Comparison of ENCODE assay signal across 20 cellular contexts in the genomic region with DNA sequence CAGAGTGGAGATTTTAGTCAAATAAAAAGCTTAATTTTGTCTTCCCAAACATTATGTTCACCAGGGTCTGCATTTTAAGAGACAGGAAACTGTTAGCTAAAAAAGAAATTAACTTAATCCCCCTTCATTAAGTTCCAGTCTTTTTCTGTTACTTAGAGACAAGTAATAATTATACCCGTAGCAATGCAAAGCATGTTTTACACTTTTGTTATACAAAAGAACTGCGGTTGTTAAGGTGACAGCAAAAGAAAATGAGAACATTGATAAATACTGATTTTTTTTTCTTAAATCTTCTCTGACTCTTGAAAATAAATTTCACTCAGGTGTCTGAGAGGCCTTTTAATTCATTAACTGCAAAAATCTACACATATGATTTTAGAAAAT.
DNase-seq lines count a peak whose midpoint lies in the region; TF ChIP-seq lines count a peak whose summit lies in the region.
"Had no signal": no experiment of that assay in that cellular context is flagged by ENCODE, and none has a peak within 500 bp of the region (broad histone marks: within the 10 kb centered on the region; RNA-seq: fewer than 3 reads in every experiment).

No MANE protein-coding gene starts in this region.

- H3K9me2 ChIP-seq in Karpas-422 (replicated peaks; ENCODE audit: insufficient read depth, low read length) = no peaks in the 10 kb centered on the region

- H3K79me2 ChIP-seq in Karpas-422 (ENCODE audit: low read length) = no peaks in the 10 kb centered on the region

- peaks cover 32% of the 10 kb centered on the region for H3K4me1 Mint-ChIP-seq in endodermal cell
- H3K4me1 Mint-ChIP-seq in nephron = peaks cover 82% of the 10 kb centered on the region
- H3K4me1 Mint-ChIP-seq in osteocyte (ENCODE audit: unreplicated experiment) = no peaks in the 10 kb centered on the region
- H3K4me1 Mint-ChIP-seq: CD4-positive, alpha-beta memory T cell had no signal

- H3K27me3 Mint-ChIP-seq in endodermal cell (ENCODE audit: insufficient read depth) (peaks cover 8% of the 10 kb centered on the region), nephron (ENCODE audit: low read depth) (peaks cover 7% of the 10 kb centered on the region), osteocyte (ENCODE audit: unreplicated experiment) (peaks cover 12% of the 10 kb centered on the region)
- H3K27me3 Mint-ChIP-seq: CD4-positive, alpha-beta memory T cell had no signal

- peak overlapping the region; percentile 56 for H3K4me2 ChIP-seq in Karpas-422 (ENCODE audit: low read depth, low read length, poor library complexity, severe bottlenecking)
- H3K4me2 ChIP-seq: A549, GM23338 had no signal

- H3K4me3 Mint-ChIP-seq in endodermal cell = no peak overlapping the region
- H3K4me3 Mint-ChIP-seq in nephron = no peak overlapping the region
- H3K4me3 Mint-ChIP-seq in osteocyte (ENCODE audit: unreplicated experiment) = no peak overlapping the region
- H3K4me3 Mint-ChIP-seq: CD4-positive, alpha-beta memory T cell; GM23338; H9 had no signal

- H3K27ac ChIP-seq in Karpas-422 (ENCODE audit: low read length) (peak overlapping the region; percentile 54), endodermal cell (ENCODE audit: low read depth, low read length) (peak overlapping the region; percentile 45)
- H3K27ac ChIP-seq: A549, SJSA1 had no signal

- H2AFZ ChIP-seq in Karpas-422 (ENCODE audit: low read length) = no peak overlapping the region
- H2AFZ ChIP-seq: GM23338 had no signal

- H3K4me3 ChIP-seq in Karpas-422 (ENCODE audit: low read length) = peak overlapping the region; percentile 10
- peak overlapping the region; percentile 10 for H3K4me3 ChIP-seq in endodermal cell (ENCODE audit: low read length)
- H3K4me3 ChIP-seq: A549, GM23338, MG63, SJSA1 had no signal

- H3K9ac ChIP-seq in Karpas-422 (ENCODE audit: low read length) (peak overlapping the region; percentile 36; the same call in 1 of the 2 replicates), endodermal cell (ENCODE audit: extremely low read depth, low read length, poor library complexity, severe bottlenecking) (no peak overlapping the region)

- H3K4me1 ChIP-seq in Karpas-422 (ENCODE audit: low read length) (peaks cover 49% of the 10 kb centered on the region), endodermal cell (ENCODE audit: control insufficient read depth, insufficient read depth, low read length) (peaks cover 18% of the 10 kb centered on the region)
- H3K4me1 ChIP-seq: SJSA1 had no signal

- H3K27ac Mint-ChIP-seq in endodermal cell (no peak overlapping the region), nephron (peak overlapping the region; percentile 63 to 84 (median 79)), osteocyte (ENCODE audit: unreplicated experiment) (no peak overlapping the region)
- H3K27ac Mint-ChIP-seq: CD4-positive, alpha-beta memory T cell; GM23338; H9 had no signal

- H4K20me1 ChIP-seq in Karpas-422 (ENCODE audit: insufficient read depth, low read depth, low read length) = no peaks in the 10 kb centered on the region

- TF ChIP-seq CTCF in endodermal cell (conservative IDR thresholded peaks at IDR 0.05) (no peak), nephron (IDR thresholded peaks at IDR 0.05; ENCODE audit: unreplicated experiment in 3 of 3) (no peak), osteocyte (IDR thresholded peaks at IDR 0.05) (no peak)

- no peaks in the 10 kb centered on the region for H3K9me3 ChIP-seq in Karpas-422 (ENCODE audit: low read length)
- H3K9me3 ChIP-seq in endodermal cell (ENCODE audit: control insufficient read depth, low read length) = no peaks in the 10 kb centered on the region
- H3K9me3 ChIP-seq: A549, MG63, SJSA1 had no signal

- 94% methylated on average over 2 of the region's 2 CpGs; no CpG with 5 or more reads in 1 of the 2 experiments for WGBS in endodermal cell (ENCODE audit: insufficient coverage in 1 of 2, insufficient read length in 1 of 2), 2 experiments

- H3K27me3 ChIP-seq in Karpas-422 (ENCODE audit: low read length) (no peaks in the 10 kb centered on the region), endodermal cell (ENCODE audit: control insufficient read depth, insufficient read depth, low read length, poor library complexity, severe bottlenecking) (no peaks in the 10 kb centered on the region)
- H3K27me3 ChIP-seq: MG63, SJSA1 had no signal

- no peaks in the 10 kb centered on the region for H3K9me3 Mint-ChIP-seq in endodermal cell
- no peaks in the 10 kb centered on the region for H3K9me3 Mint-ChIP-seq in nephron
- H3K9me3 Mint-ChIP-seq in osteocyte (ENCODE audit: unreplicated experiment) = no peaks in the 10 kb centered on the region
- H3K9me3 Mint-ChIP-seq: CD4-positive, alpha-beta memory T cell; GM23338; H9 had no signal

- peak; percentile 56 for DNase-seq in Karpas-422
- DNase-seq in endodermal cell = no peak
- DNase-seq in superior temporal gyrus (ENCODE audit: extremely low spot score) = peak; percentile 31
- DNase-seq in SKM-1 (lab: John Stamatoyannopoulos, UW; ENCODE audit: unreplicated experiment) = no peak
- DNase-seq in osteocyte (ENCODE audit: extremely low spot score, unreplicated experiment) = no peak
- no peak for DNase-seq in activated CD4-positive, alpha-beta T cell treated with anti-CD3 and anti-CD28 coated beads, Interleukin-2, amount 50 U/mL, for 1 hour
- DNase-seq: C1 segment of cervical spinal cord; CD4-positive, alpha-beta memory T cell; DMS53; H9; KBM-7; MG63; NCI-H2029; NCI-H446 treated with DMSO at 0.1 percent for 48 hours; Right ventricle myocardium superior; RPMI8226 had no signal

- H3K36me3 ChIP-seq in Karpas-422 (ENCODE audit: insufficient read depth, low read length) (no peaks in the 10 kb centered on the region), endodermal cell (ENCODE audit: control insufficient read depth, insufficient read depth, low read length) (no peaks in the 10 kb centered on the region)
- H3K36me3 ChIP-seq: MG63, SJSA1 had no signal

- no peaks in the 10 kb centered on the region for H3K36me3 Mint-ChIP-seq in endodermal cell (ENCODE audit: low read depth)
- H3K36me3 Mint-ChIP-seq in nephron (ENCODE audit: low read depth) = peaks cover 50% of the 10 kb centered on the region
- H3K36me3 Mint-ChIP-seq in osteocyte (ENCODE audit: unreplicated experiment) = no peaks in the 10 kb centered on the region
- H3K36me3 Mint-ChIP-seq: CD4-positive, alpha-beta memory T cell had no signal

Comparison
In these comparisons a context has a peak if more than half of its experiments do, and no peak if none do; other contexts are left out.
1. DNase-seq: peak in Karpas-422 (single experiment) and superior temporal gyrus (single experiment); none in endodermal cell (single experiment), SKM-1 (single experiment), osteocyte (single experiment) and activated CD4-positive, alpha-beta T cell treated with anti-CD3 and anti-CD28 coated beads, Interleukin-2, amount 50 U/mL, for 1 hour (single experiment).
2. H3K27ac Mint-ChIP-seq: peak in nephron (3 of 3); none in endodermal cell (single experiment) and osteocyte (single experiment).